ENCODE assay signal across 7 cellular contexts in the genomic region with DNA sequence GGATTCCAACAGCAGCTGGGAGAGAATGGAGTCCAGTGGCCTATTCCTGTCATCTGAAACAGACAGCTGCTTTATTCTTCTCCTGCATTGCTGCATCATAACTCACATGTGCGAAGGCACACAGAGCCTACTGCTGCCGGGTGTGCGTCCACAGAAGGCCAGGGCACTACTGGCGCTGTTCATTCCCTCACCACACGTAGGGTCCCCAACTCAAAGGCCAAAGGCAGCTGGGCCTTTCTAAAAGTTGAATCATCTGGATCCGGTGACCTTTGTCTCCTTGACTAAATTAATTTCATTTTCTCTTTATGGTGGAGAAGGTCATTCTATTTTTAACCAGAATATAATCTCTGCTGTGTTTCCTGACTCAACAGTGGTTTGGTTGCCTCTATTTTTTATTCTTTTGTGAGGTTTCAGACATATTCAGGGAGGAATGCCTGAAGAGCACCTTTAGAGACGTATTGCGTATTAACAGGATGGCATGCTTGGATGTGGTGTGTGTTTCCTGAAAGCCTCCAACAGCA. TPM values are rescaled to one million over a fixed set of nuclear protein-coding genes. Genes with fewer than 3 reads are reported as not detected.
DNase-seq lines count a peak whose midpoint lies in the region; ATAC-seq and TF ChIP-seq lines count a peak whose summit lies in the region.
"Had no signal": no experiment of that assay in that cellular context is flagged by ENCODE, and none has a peak within 500 bp of the region (broad histone marks: within the 10 kb centered on the region; RNA-seq: fewer than 3 reads in every experiment).

No MANE protein-coding gene starts in this region.

- peak overlapping the region; percentile 81 to 96 (median 86) for H3K27ac ChIP-seq in heart left ventricle
- H3K27ac ChIP-seq in right atrium auricular region, result peak overlapping the region; percentile 78 to 94
- H3K27ac ChIP-seq in transverse colon, result peak overlapping the region; percentile 9 to 74 (median 42)
- no peak overlapping the region for H3K27ac ChIP-seq in smooth muscle cell (ENCODE audit: low read depth)

- no peaks in the 10 kb centered on the region for H3K27me3 ChIP-seq in heart left ventricle
- no peaks in the 10 kb centered on the region for H3K27me3 ChIP-seq in right atrium auricular region
- H3K27me3 ChIP-seq in transverse colon, result no peaks in the 10 kb centered on the region
- no peaks in the 10 kb centered on the region for H3K27me3 ChIP-seq in smooth muscle cell (ENCODE audit: low read depth)

- 38 to 48% (median 39%) methylated on average over 8 of the region's 8 CpGs for whole genome bisulfite sequencing in heart left ventricle, 4 donors
- WGBS in transverse colon (ENCODE audit: low coverage in 1 of 2), 2 donors, result 75 to 86% methylated on average over 3 to 8 of the region's 8 CpGs
- WGBS in smooth muscle cell (ENCODE audit: low lambda C conversion rate), result 96% methylated on average over 8 of the region's 8 CpGs

- H3K9ac ChIP-seq in smooth muscle cell (ENCODE audit: low read depth), result no peak overlapping the region

- H3K4me1 ChIP-seq in heart left ventricle (peaks cover 18 to 73% (median 61%) of the 10 kb centered on the region in 12 donors), right atrium auricular region (peaks cover 0 to 60% of the 10 kb centered on the region in 2 donors), transverse colon (peaks cover 41 to 64% (median 43%) of the 10 kb centered on the region in 4 donors), smooth muscle cell (ENCODE audit: low read depth) (peaks cover 9% of the 10 kb centered on the region)

- intact Hi-C loops in heart left ventricle (cut with DNase I) (loop anchor here in 1 of 10 donors (2.0 kb wide), 1 partner anchor 20 kb away; the partner anchor contains the start of gene PROB1), Right ventricle myocardium inferior (cut with DNase I) (loop anchor here (1.0 kb wide), 2 partner anchors 19 to 23 kb away; partner anchors contain the start of gene PROB1), transverse colon (cut with DNase I; ENCODE audit: low total_unique reads) (no loop called here)

- ATAC-seq in heart left ventricle, result peak in 3 of 4 donors; percentile 3 to 13 (median 6)
- no peak for ATAC-seq in Right ventricle myocardium inferior

- TF ChIP-seq CTCF in heart left ventricle (IDR thresholded peaks at IDR 0.05) (no peak), right atrium auricular region (IDR thresholded peaks at IDR 0.05) (no peak), transverse colon (IDR thresholded peaks at IDR 0.05) (no peak), smooth muscle cell (IDR thresholded peaks at IDR 0.05; ENCODE audit: borderline replicate concordance, insufficient read depth, poor library complexity, severe bottlenecking) (no peak)

- no peak overlapping the region for H2AFZ ChIP-seq in smooth muscle cell (ENCODE audit: low read depth)

- in situ Hi-C loops in transverse colon (cut with MboI; ENCODE audit: low pct_ligation_motif_present in 1 of 4, low pct_unique_long_range_greater_than_20kb in 1 of 4, low sequenced_read_pairs in 3 of 4), result no loop called here

- TF ChIP-seq POLR2A in heart left ventricle (IDR thresholded peaks at IDR 0.05), result no peak
- no peak for TF ChIP-seq POLR2A in transverse colon (IDR thresholded peaks at IDR 0.05)

- DNase-seq in heart left ventricle (peak in 1 of 5 donors; percentile 45), Right ventricle myocardium inferior (ENCODE audit: missing footprints) (no peak), right atrium auricular region (ENCODE audit: low spot score) (no peak), transverse colon (no peak), LoVo (ENCODE audit: low spot score) (no peak), smooth muscle cell (lab: John Stamatoyannopoulos, UW; ENCODE audit: unreplicated experiment) (no peak)

- H3K4me2 ChIP-seq in smooth muscle cell, result no peak overlapping the region

- H3K4me3 ChIP-seq in heart left ventricle (no peak overlapping the region), right atrium auricular region (no peak overlapping the region), transverse colon (no peak overlapping the region), smooth muscle cell (no peak overlapping the region)

- no peaks in the 10 kb centered on the region for H4K20me1 ChIP-seq in smooth muscle cell (ENCODE audit: low read depth)

- no peaks in the 10 kb centered on the region for H3K9me3 ChIP-seq in heart left ventricle
- no peaks in the 10 kb centered on the region for H3K9me3 ChIP-seq in right atrium auricular region
- H3K9me3 ChIP-seq in transverse colon, result no peaks in the 10 kb centered on the region
- H3K9me3 ChIP-seq in smooth muscle cell (replicated peaks; ENCODE audit: low read depth), result no peaks in the 10 kb centered on the region

- H3F3A ChIP-seq in smooth muscle cell (ENCODE audit: low read depth), result no peaks in the 10 kb centered on the region

- H3K79me2 ChIP-seq in smooth muscle cell (ENCODE audit: low read depth), result no peaks in the 10 kb centered on the region

- H3K36me3 ChIP-seq in heart left ventricle (peaks cover 0 to 48% (median 22%) of the 10 kb centered on the region in 9 donors), right atrium auricular region (peaks cover 6% of the 10 kb centered on the region), transverse colon (no peaks in the 10 kb centered on the region), smooth muscle cell (ENCODE audit: low read depth) (no peaks in the 10 kb centered on the region)

- TF ChIP-seq EP300 in transverse colon (IDR thresholded peaks at IDR 0.05; ENCODE audit: low read depth), result no peak

RNA-seq across cellular contexts. Expression of gene SPATA24, which starts 10.8 kb away (rescaled TPM):
- total RNA-seq in heart left ventricle (10 to 100 TPM; 10.7 to 25.9 (median 16.0) TPM), Right ventricle myocardium inferior (17.2 TPM), right atrium auricular region (10 to 100 TPM in 1 of 2 donors, 1 to 10 TPM in 1; 9.5 to 29.7 TPM), transverse colon (1 to 10 TPM in 2 of 4 donors, not detected in 2; 3.0 TPM), smooth muscle cell (2.0 and 4.0 TPM in 2 replicates)
- polyA plus RNA-seq in heart left ventricle (10 to 100 TPM; 12.6 to 37.8 TPM), smooth muscle cell (2.2 and 2.6 TPM in 2 replicates)

RNA-seq across cellular contexts. Expression of gene PROB1, which starts 19.8 kb away (rescaled TPM):
- total RNA-seq in heart left ventricle (10 to 100 TPM; 26.6 to 63.4 (median 38.1) TPM), Right ventricle myocardium inferior (49.3 TPM), right atrium auricular region (10 to 100 TPM; 15.8 to 28.6 TPM), transverse colon (1 to 10 TPM in 1 of 4 donors, under 1 TPM in 2, not detected in 1; 0.55 to 1.1 (median 0.60) TPM), smooth muscle cell (0.90 and 1.2 TPM in 2 replicates)
- polyA plus RNA-seq in heart left ventricle (10 to 100 TPM; 18.9 to 34.3 TPM), smooth muscle cell (3.8 and 5.7 TPM in 2 replicates)

RNA-seq across cellular contexts. Expression of gene DNAJC18, which starts 24.7 kb away (rescaled TPM):
- total RNA-seq in heart left ventricle (10 to 100 TPM in 5 of 9 donors, 1 to 10 TPM in 4; 4.8 to 17.8 (median 14.2) TPM), Right ventricle myocardium inferior (7.9 TPM), right atrium auricular region (1 to 10 TPM; 5.9 to 8.5 TPM), transverse colon (1 to 10 TPM in 3 of 4 donors, under 1 TPM in 1; 0.37 to 3.8 (median 3.2) TPM), smooth muscle cell (6.3 and 16.9 TPM in 2 replicates)
- polyA plus RNA-seq in heart left ventricle (1 to 10 TPM; 4.0 to 4.7 TPM), smooth muscle cell (9.6 and 15.4 TPM in 2 replicates)

RNA-seq across cellular contexts. Expression of gene MZB1, which starts 24.9 kb away (rescaled TPM):
- total RNA-seq in heart left ventricle (1 to 10 TPM in 3 of 9 donors, under 1 TPM in 4, not detected in 2; 0.31 to 5.2 (median 0.97) TPM), Right ventricle myocardium inferior (1.2 TPM), right atrium auricular region (1 to 10 TPM in 1 of 2 donors, under 1 TPM in 1; 0.70 to 1.3 TPM), transverse colon (10 to 100 TPM in 1 of 4 donors, 1 to 10 TPM in 1, not detected in 2; 4.0 to 39.2 TPM), smooth muscle cell (not detected in 2 replicates)
- polyA plus RNA-seq in heart left ventricle (under 1 TPM; 0.33 to 0.72 TPM), smooth muscle cell (0.19 TPM in 1 of 2 replicates, not detected in the other)

RNA-seq across cellular contexts. Expression of gene SLC23A1, which starts 31.6 kb away (rescaled TPM):
- total RNA-seq in heart left ventricle (not detected), Right ventricle myocardium inferior (not detected), right atrium auricular region (not detected), transverse colon (1 to 10 TPM in 2 of 4 donors, under 1 TPM in 1, not detected in 1; 0.80 to 9.5 (median 7.4) TPM), smooth muscle cell (not detected in 2 replicates)
- polyA plus RNA-seq in heart left ventricle (not detected), smooth muscle cell (0.22 and 0.35 TPM in 2 replicates)
- polyA plus RNA-seq: CD14-positive monocyte had no signal
